Comparison of ENCODE assay signal across 22 cellular contexts in genomic region chr9:134494905-134495304, GRCh38.
DNase-seq lines count a peak whose midpoint lies in the region; ATAC-seq and TF ChIP-seq lines count a peak whose summit lies in the region.
"Had no signal": no experiment of that assay in that cellular context is flagged by ENCODE, and none has a peak within 500 bp of the region (broad histone marks: within the 10 kb centered on the region; RNA-seq: fewer than 3 reads in every experiment).

No MANE protein-coding gene starts in this region.

- 81% methylated on average over 7 of the region's 11 CpGs for WGBS in suprapubic skin

- peak overlapping the region; percentile 44 for H3K27ac ChIP-seq in WERI-Rb-1
- H3K27ac ChIP-seq in suprapubic skin: no peak overlapping the region
- H3K27ac ChIP-seq: HL-60 had no signal

- peak overlapping the region; percentile 83 for H3K27ac Mint-ChIP-seq in nephron progenitor cell
- H3K27ac Mint-ChIP-seq: CD14-positive monocyte, GM23338 had no signal

- ATAC-seq in Right ventricle myocardium inferior (no peak), left cardiac atrium (no peak), left lobe of liver (no peak), HG03280 (IDR thresholded peaks at IDR 0.05; ENCODE audit: unreplicated experiment) (no peak)
- ATAC-seq: GM23338, HepG2, Panc1 had no signal

- TF ChIP-seq EP300 in suprapubic skin (IDR thresholded peaks at IDR 0.05): no peak

- TF ChIP-seq CTCF in WERI-Rb-1 (IDR thresholded peaks at IDR 0.05; ENCODE audit: low read depth, low read length) (no peak), nephron progenitor cell (IDR thresholded peaks at IDR 0.05) (no peak), suprapubic skin (IDR thresholded peaks at IDR 0.05) (no peak)

- H3K9me3 ChIP-seq in WERI-Rb-1 (ENCODE audit: severe bottlenecking) (peaks cover 4% of the 10 kb centered on the region), suprapubic skin (no peaks in the 10 kb centered on the region)
- H3K9me3 ChIP-seq: HAP-1 had no signal

- peaks cover 3% of the 10 kb centered on the region for H3K9me3 Mint-ChIP-seq in nephron progenitor cell
- H3K9me3 Mint-ChIP-seq: GM23338 had no signal

- H3K27me3 ChIP-seq in WERI-Rb-1 (ENCODE audit: insufficient read depth, low read depth, severe bottlenecking): no peaks in the 10 kb centered on the region
- peaks cover 19% of the 10 kb centered on the region for H3K27me3 ChIP-seq in suprapubic skin

- TF ChIP-seq POLR2A in suprapubic skin (IDR thresholded peaks at IDR 0.05): no peak

- H3K4me1 Mint-ChIP-seq in nephron progenitor cell: peaks cover 54% of the 10 kb centered on the region

- H3K4me3 ChIP-seq in WERI-Rb-1 (ENCODE audit: low read depth, low read length): no peak overlapping the region
- no peak overlapping the region for H3K4me3 ChIP-seq in suprapubic skin
- H3K4me3 ChIP-seq: GM23338, HAP-1 had no signal

- H3K27me3 Mint-ChIP-seq in nephron progenitor cell (ENCODE audit: low read depth, poor library complexity): peaks cover 4% of the 10 kb centered on the region

- no peak overlapping the region for H3K4me3 Mint-ChIP-seq in nephron progenitor cell
- H3K4me3 Mint-ChIP-seq: CD14-positive monocyte, GM23338 had no signal

- H3K36me3 ChIP-seq in WERI-Rb-1 (no peaks in the 10 kb centered on the region), suprapubic skin (no peaks in the 10 kb centered on the region)
- H3K36me3 ChIP-seq: HAP-1 had no signal

- intact Hi-C loops in Right ventricle myocardium inferior (cut with DNase I) (no loop called here), left cardiac atrium (cut with DNase I) (no loop called here)

- H3K36me3 Mint-ChIP-seq in nephron progenitor cell (ENCODE audit: low read depth): no peaks in the 10 kb centered on the region
- H3K36me3 Mint-ChIP-seq: CD14-positive monocyte had no signal

- H3K4me1 ChIP-seq in suprapubic skin: peaks cover 5% of the 10 kb centered on the region
- H3K4me1 ChIP-seq: HAP-1 had no signal

- peak; percentile 41 for DNase-seq in Right ventricle myocardium inferior (ENCODE audit: missing footprints)
- DNase-seq in left cardiac atrium: no peak
- no peak for DNase-seq in WERI-Rb-1
- DNase-seq in nephron progenitor cell: no peak
- peak; percentile 47 to 67 for DNase-seq in suprapubic skin (ENCODE audit: low spot score in 2 of 2)
- DNase-seq in left lobe of liver (ENCODE audit: low spot score): no peak
- no peak for DNase-seq in NCI-H526 treated with DMSO at 0.1 percent for 48 hours (lab: John Stamatoyannopoulos, UW)
- DNase-seq: AML-193, KG1, NCI-H1092 treated with DMSO at 0.1 percent for 48 hours, NCI-H146, NCI-H2029, NCI-H226, NCI-H510A treated with DMSO at 0.1 percent for 48 hours, NCI-H82 had no signal

Comparison
In these comparisons a context has a peak if more than half of its experiments do, and no peak if none do; other contexts are left out.
1. DNase-seq: peak in Right ventricle myocardium inferior (single experiment) and suprapubic skin (2 of 2); none in left cardiac atrium (single experiment), WERI-Rb-1 (single experiment), nephron progenitor cell (single experiment), left lobe of liver (single experiment) and NCI-H526 treated with DMSO at 0.1 percent for 48 hours (single experiment).